ENCODE assay signal across 15 cellular contexts in genomic region chr2:85844486-85844885, GRCh38.
"Had no signal": no experiment of that assay in that cellular context is flagged by ENCODE, and none has a peak within 500 bp of the region (broad histone marks: within the 10 kb centered on the region; RNA-seq: fewer than 3 reads in every experiment).

No MANE protein-coding gene starts in this region.

- H3K9me3 ChIP-seq: thyroid gland had no signal

- H3K4me2 ChIP-seq: hepatocyte had no signal

- H3K27me3 ChIP-seq: hepatocyte, thyroid gland had no signal

- H3K27ac ChIP-seq: hepatocyte, thyroid gland had no signal

- H3K4me1 ChIP-seq: thyroid gland had no signal

- H3K79me2 ChIP-seq: hepatocyte had no signal

- DNase-seq: activated CD4-positive, alpha-beta memory T cell treated with anti-CD3 and anti-CD28 coated beads, Interleukin-2, amount 10 ng/mL, durations not matched to agents 7 days and 5 days; activated CD4-positive, alpha-beta T cell treated with anti-CD3 and anti-CD28 coated beads for 4 hours; activated effector memory CD4-positive, alpha-beta T cell treated with anti-CD3 and anti-CD28 coated beads, Interleukin-2, amount 50 U/mL, for 16 hours; activated naive CD4-positive, alpha-beta T cell treated with anti-CD3 and anti-CD28 coated beads, Interleukin-2, amount 50 U/mL, for 16 hours; activated T-cell treated with anti-CD3 and anti-CD28 coated beads, Interleukin-2, amount 50 U/mL, for 72 hours; effector CD8-positive, alpha-beta T cell; left colon; nephron progenitor cell; occipital lobe; retina; stimulated activated CD4-positive, alpha-beta T cell treated with anti-CD3 and anti-CD28 coated beads, Interleukin-2, amount 100 ng/mL, for 24 hours; stimulated activated naive CD4-positive, alpha-beta T cell treated with Interleukin-2 at 50 U/mL for 16 hours; thyroid gland had no signal

- H3K4me3 ChIP-seq: hepatocyte, lung, thyroid gland had no signal

- H2AFZ ChIP-seq: hepatocyte had no signal
